Comparison of ENCODE assay signal across 24 cellular contexts in genomic region chr20:12098411-12098810, GRCh38.
"Had no signal": no experiment of that assay in that cellular context is flagged by ENCODE, and none has a peak within 500 bp of the region (broad histone marks: within the 10 kb centered on the region; RNA-seq: fewer than 3 reads in every experiment).

No MANE protein-coding gene starts in this region.

- H3K9me3 ChIP-seq: ascending aorta had no signal

- H3K4me1 ChIP-seq: ascending aorta had no signal

- H3K27me3 ChIP-seq: ascending aorta had no signal

- H3K36me3 ChIP-seq: ascending aorta, WERI-Rb-1 had no signal

- H3K27ac ChIP-seq: ascending aorta, SK-N-MC, WERI-Rb-1 had no signal

- DNase-seq: activated CD4-positive, alpha-beta memory T cell treated with anti-CD3 and anti-CD28 coated beads, Interleukin-2, amount 10 ng/mL, durations not matched to agents 7 days and 5 days; activated CD4-positive, alpha-beta T cell treated with anti-CD3 and anti-CD28 coated beads for 36 hours; activated CD4-positive, alpha-beta T cell treated with anti-CD3 and anti-CD28 coated beads, Interleukin-2, amount 50 U/mL, for 1 hour; activated gamma-delta T cell treated with Interleukin-2 at 50 U/mL for 16 hours; activated T-cell treated with anti-CD3 and anti-CD28 coated beads for 4 hours; activated T-cell treated with anti-CD3 and anti-CD28 coated beads, Interleukin-2, amount 50 U/mL, for 72 hours; Karpas-422; MM.1S; NCI-H1105 treated with DMSO at 0.1 percent for 48 hours; NCI-H1436 treated with DMSO at 0.1 percent for 48 hours; NCI-H187; NCI-H2081; NCI-H446; NCI-H524; NCI-H748 treated with DMSO at 0.1 percent for 48 hours; OCI-M1; RPMI8226; T-helper 1 cell; WERI-Rb-1 had no signal

- ATAC-seq: activated CD4-positive, alpha-beta T cell treated with anti-CD3 and anti-CD28 coated beads for 36 hours; activated T-cell treated with anti-CD3 and anti-CD28 coated beads, Interleukin-2, amount 50 U/mL, for 72 hours; K562; Panc1; Right ventricle myocardium inferior had no signal

- H3K4me3 ChIP-seq: ascending aorta, K562, SK-N-MC had no signal

- FAIRE-seq: K562 had no signal
